ENCODE assay signal across 17 cellular contexts in the genomic region with DNA sequence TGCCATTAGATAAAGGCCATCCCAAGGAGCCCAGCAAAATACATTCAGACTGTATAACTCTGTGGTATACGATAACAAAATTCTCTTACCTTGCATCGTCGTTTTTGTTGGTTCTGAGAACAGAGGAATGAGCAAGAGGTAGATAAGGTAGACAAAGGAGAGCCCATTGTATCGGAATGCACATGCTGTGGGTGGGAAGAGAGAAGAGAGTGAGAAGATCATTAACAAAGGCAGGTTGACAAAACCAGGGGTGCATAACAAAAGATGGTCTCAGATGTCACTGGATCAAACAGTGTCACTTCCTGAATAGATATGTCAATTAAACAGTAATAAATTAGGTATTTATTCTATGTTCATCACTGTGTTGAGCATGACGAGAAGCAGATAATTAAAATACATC.
DNase-seq lines count a peak whose midpoint lies in the region; ATAC-seq, FAIRE-seq and TF ChIP-seq lines count a peak whose summit lies in the region.
"Had no signal": no experiment of that assay in that cellular context is flagged by ENCODE, and none has a peak within 500 bp of the region (broad histone marks: within the 10 kb centered on the region; RNA-seq: fewer than 3 reads in every experiment).

No MANE protein-coding gene starts in this region.

- H3K23me2 ChIP-seq in H9 (ENCODE audit: insufficient read length, low read depth, low read length, poor library complexity, severe bottlenecking): no peaks in the 10 kb centered on the region

- H3K9ac ChIP-seq in H9 (ENCODE audit: extremely low read depth, insufficient read length, low read length) (no peak overlapping the region), HepG2 (ENCODE audit: insufficient read depth, low read depth, low read length) (no peak overlapping the region)

- no peak overlapping the region for H2BK15ac ChIP-seq in H9 (ENCODE audit: low read depth, low read length)

- H3K56ac ChIP-seq in H9 (ENCODE audit: insufficient read length, low read depth, low read length): no peak overlapping the region

- H3K27ac Mint-ChIP-seq in H9: peak overlapping the region in 2 of 3 experiments; percentile 15 to 54; a peak in 2 of 7 replicates
- H3K27ac Mint-ChIP-seq in WTC11: no peak overlapping the region; the same call in 1 of the 2 replicates
- H3K27ac Mint-ChIP-seq: CD4-positive, alpha-beta T cell; HFFc6 had no signal

- no peak overlapping the region for H2BK20ac ChIP-seq in H9 (ENCODE audit: low read depth, low read length, poor library complexity, severe bottlenecking)

- H3K4me1 Mint-ChIP-seq in H9 (peaks cover 8 to 14% of the 10 kb centered on the region in 2 experiments), WTC11 (peaks cover 16% of the 10 kb centered on the region)

- POLR2A ChIA-PET in WTC11 (lab: Charles Lee) (no interaction called here), HepG2 (lab: Yijun Ruan, JAX) (no interaction called here)

- no peak overlapping the region for H3T11ph ChIP-seq in H9 (ENCODE audit: low read length)

- H3K4me2 ChIP-seq in H9 (ENCODE audit: insufficient read depth, insufficient read length, low read length): no peak overlapping the region
- H3K4me2 ChIP-seq in HepG2 (ENCODE audit: low read depth, low read length): no peak overlapping the region

- H3K4me3 Mint-ChIP-seq in H9: no peak overlapping the region; a peak in 1 of 5 replicates
- no peak overlapping the region for H3K4me3 Mint-ChIP-seq in WTC11
- H3K4me3 Mint-ChIP-seq: CD4-positive, alpha-beta T cell; HFFc6 had no signal

- no peak overlapping the region for H3K4ac ChIP-seq in H9 (ENCODE audit: low read depth, low read length)

- TF ChIP-seq EP300 in HepG2 (IDR thresholded peaks at IDR 0.05; ENCODE audit: low read depth in 2 of 2, low read length in 2 of 2): no peak
- TF ChIP-seq EP300 in HepG2 (CRISPR knock-in tag; IDR thresholded peaks at IDR 0.05; ENCODE audit: borderline replicate concordance): no peak

- no peaks in the 10 kb centered on the region for H3K36me3 ChIP-seq in HepG2 (replicated peaks in 1 of 2; ENCODE audit: control insufficient read depth in 1 of 2, insufficient read depth in 2 of 2, low read length in 2 of 2)

- FAIRE-seq in HepG2 (lab: Jason Lieb, UNC): no peak
- FAIRE-seq: G401.6, GM12891 had no signal

- no peak overlapping the region for H2AK5ac ChIP-seq in H9 (ENCODE audit: insufficient read length, low read length)

- CTCF ChIA-PET in WTC11 (lab: Charles Lee): no interaction called here
- CTCF ChIA-PET in HepG2 (lab: Yijun Ruan, JAX; ENCODE audit: low intra/inter-chr PET ratio, low total read pairs): no interaction called here

- no peak overlapping the region for H3K27ac ChIP-seq in H9 (ENCODE audit: insufficient read length, low read depth, low read length)
- H3K27ac ChIP-seq in HepG2 (ENCODE audit: extremely low read length, insufficient read depth, low read length): no peak overlapping the region

- BruUV-seq in HepG2 (replicated peaks; lab: Mats Ljungman, UMichigan): no TSS peak

- DNase-seq in H9 (no peak), WTC11 (ENCODE audit: low spot score) (no peak), iPS DF 4.7 (ENCODE audit: extremely low read depth, low spot score) (peak; percentile 11), iPS-NIHi7 (ENCODE audit: extremely low spot score) (peak; percentile 35), HepG2 (ENCODE audit: low spot score) (no peak), GM19240 (ENCODE audit: insufficient read length, low spot score) (no peak), NCI-H1048 (lab: John Stamatoyannopoulos, UW) (no peak), RKO (ENCODE audit: low spot score) (no peak)
- DNase-seq: ACHN; C1 segment of cervical spinal cord; CD4-positive, alpha-beta T cell; DMS79; GOT3; HCEC 1CT; HFFc6 had no signal

- intact Hi-C loops in HepG2 (cut with micrococcal nuclease; ENCODE audit: unreplicated experiment): no loop called here

- no peak overlapping the region for H3K23ac ChIP-seq in H9 (ENCODE audit: insufficient read length, low read depth, low read length)

- H2BK12ac ChIP-seq in H9 (ENCODE audit: insufficient read length, low read depth, low read length): no peak overlapping the region

- in situ Hi-C loops in HepG2 (cut with HindIII; ENCODE audit: extremely low pct_ligation_motif_present, low pct_unique_long_range_greater_than_20kb): no loop called here

- H3K4me3 ChIP-seq in HepG2 (replicated peaks in 1 of 3; ENCODE audit: insufficient read depth in 1 of 3, low read depth in 2 of 3, low read length in 3 of 3): no peak overlapping the region

- no peak overlapping the region for H4K8ac ChIP-seq in H9 (replicated peaks; ENCODE audit: insufficient read length, low read depth, low read length)

- TF ChIP-seq POLR2A in HepG2 (IDR thresholded peaks at IDR 0.05; ENCODE audit: insufficient read depth in 1 of 2, low read depth in 2 of 2, low read length in 2 of 2): no peak

- H3K79me2 ChIP-seq in H9 (ENCODE audit: insufficient read depth, low read length): no peaks in the 10 kb centered on the region
- H3K79me2 ChIP-seq in HepG2 (ENCODE audit: insufficient read depth, low read length): no peaks in the 10 kb centered on the region

- H3K27me3 Mint-ChIP-seq in H9 (ENCODE audit: low read depth): peaks cover 1% of the 10 kb centered on the region; the same call in 1 of the 2 replicates
- no peaks in the 10 kb centered on the region; the same call in 1 of the 2 replicates for H3K27me3 Mint-ChIP-seq in WTC11 (ENCODE audit: low read depth)
- H3K27me3 Mint-ChIP-seq: CD4-positive, alpha-beta T cell had no signal

- H3K27me3 ChIP-seq in H9 (ENCODE audit: insufficient read depth, low read length) (no peaks in the 10 kb centered on the region), HepG2 (ENCODE audit: control insufficient read depth in 1 of 2, insufficient read depth in 2 of 2, low read length in 2 of 2) (no peaks in the 10 kb centered on the region)

- H4K91ac ChIP-seq in H9 (ENCODE audit: insufficient read length, low read depth, low read length): no peak overlapping the region

- H2BK120ac ChIP-seq in H9 (ENCODE audit: low read depth, low read length, poor library complexity, severe bottlenecking): no peak overlapping the region

- no peak for TF ChIP-seq CTCF in H9 (conservative IDR thresholded peaks at IDR 0.05)
- no peak for TF ChIP-seq CTCF in WTC11 (IDR thresholded peaks at IDR 0.05)
- TF ChIP-seq CTCF in HepG2 (CRISPR knock-in tag; IDR thresholded peaks at IDR 0.05): no peak

- H2BK5ac ChIP-seq in H9 (ENCODE audit: insufficient read length, low read length): no peak overlapping the region

- WGBS in H9 (ENCODE audit: extremely low coverage, insufficient read length, low lambda C conversion rate): no CpG with 5 or more reads among the region's 5 CpGs
- WGBS in HepG2 (ENCODE audit: low lambda C conversion rate): 88% methylated on average over 5 of the region's 5 CpGs

- H3K79me1 ChIP-seq in H9 (ENCODE audit: insufficient read depth, low read depth, low read length, poor library complexity, severe bottlenecking): no peaks in the 10 kb centered on the region

- H4K20me1 ChIP-seq in H9 (ENCODE audit: control insufficient read depth, insufficient read depth, insufficient read length) (no peaks in the 10 kb centered on the region), HepG2 (ENCODE audit: insufficient read depth, low read length) (no peaks in the 10 kb centered on the region)

- no peak overlapping the region for H3K18ac ChIP-seq in H9 (ENCODE audit: insufficient read length, low read depth, low read length)

- H3K36me3 Mint-ChIP-seq in H9 (ENCODE audit: insufficient read depth in 1 of 3, low read depth in 3 of 3) (peaks cover 0 to 11% (median 4%) of the 10 kb centered on the region in 3 experiments; a peak in 5 of 7 replicates), WTC11 (peaks cover 17% of the 10 kb centered on the region)

- H3K4me1 ChIP-seq in H9 (ENCODE audit: insufficient read depth, low read length): no peaks in the 10 kb centered on the region; the same call in 1 of the 2 replicates
- peaks cover 11% of the 10 kb centered on the region; the same call in 1 of the 2 replicates for H3K4me1 ChIP-seq in HepG2 (ENCODE audit: insufficient read depth, low read length)

- H2AFZ ChIP-seq in H9 (ENCODE audit: low read length) (no peak overlapping the region), HepG2 (ENCODE audit: low read length) (no peak overlapping the region)

- no peak overlapping the region for H4K5ac ChIP-seq in H9 (ENCODE audit: insufficient read length, low read depth, low read length)

- H3K9me3 Mint-ChIP-seq in H9: peaks cover 0 to 11% of the 10 kb centered on the region in 2 experiments; a peak in 3 of 5 replicates
- H3K9me3 Mint-ChIP-seq in WTC11: peaks cover 23% of the 10 kb centered on the region
- H3K9me3 Mint-ChIP-seq: CD4-positive, alpha-beta T cell; HFFc6 had no signal

- no peaks in the 10 kb centered on the region for H3K9me3 ChIP-seq in H9 (ENCODE audit: control insufficient read depth, low read depth, low read length)
- H3K9me3 ChIP-seq in HepG2 (ENCODE audit: low read length): no peaks in the 10 kb centered on the region

- no peak overlapping the region for H3K14ac ChIP-seq in H9 (ENCODE audit: insufficient read depth, low read length)

- no peak for TF ChIP-seq RAD21 in HepG2 (CRISPR knock-in tag; IDR thresholded peaks at IDR 0.05)

- ATAC-seq in WTC11 (peak; percentile 72), HepG2 (no peak)

TF ChIP-seq in HepG2, 621 proteins besides CTCF, POLR2A, EP300 and RAD21 (continues in another document):
- no peak for TF ChIP-seq ZNF12 (CRISPR knock-in tag; IDR thresholded peaks at IDR 0.05)
- no peak for TF ChIP-seq ZNF331 (CRISPR knock-in tag; IDR thresholded peaks at IDR 0.05)
- no peak for TF ChIP-seq MTF1 (CRISPR knock-in tag; IDR thresholded peaks at IDR 0.05)
- TF ChIP-seq ZNF33A (CRISPR knock-in tag; IDR thresholded peaks at IDR 0.05; ENCODE audit: borderline replicate concordance): no peak
- TF ChIP-seq SP5 (CRISPR knock-in tag; IDR thresholded peaks at IDR 0.05; ENCODE audit: borderline replicate concordance, low read depth): no peak
- TF ChIP-seq PAF1 (CRISPR knock-in tag; IDR thresholded peaks at IDR 0.05): no peak
- no peak for TF ChIP-seq KDM2A (CRISPR knock-in tag; IDR thresholded peaks at IDR 0.05; ENCODE audit: borderline replicate concordance, low read depth)
- TF ChIP-seq ZBTB42 (CRISPR knock-in tag; IDR thresholded peaks at IDR 0.05): no peak
- no peak for TF ChIP-seq ZNF383 (CRISPR knock-in tag; IDR thresholded peaks at IDR 0.05; ENCODE audit: borderline replicate concordance)
- TF ChIP-seq BRD4 (CRISPR knock-in tag; IDR thresholded peaks at IDR 0.05): no peak

Comparison
In these comparisons a context has a peak if more than half of its experiments do, and no peak if none do; other contexts are left out.
1. DNase-seq: peak in iPS DF 4.7 (single experiment) and iPS-NIHi7 (single experiment); none in H9 (single experiment), WTC11 (single experiment), HepG2 (single experiment), GM19240 (single experiment), NCI-H1048 (single experiment) and RKO (single experiment).